8 cellular contexts compared by ENCODE assay signal in genomic region chr9:101119206-101119819, GRCh38.
DNase-seq lines count a peak whose midpoint lies in the region; ATAC-seq, FAIRE-seq and TF ChIP-seq lines count a peak whose summit lies in the region.

No MANE protein-coding gene starts in this region.

- H3K9me3 ChIP-seq in DOHH2 (ENCODE audit: control insufficient read depth, insufficient read depth, low read length) (no peaks in the 10 kb centered on the region), K562 (replicated peaks; ENCODE audit: control insufficient read depth, insufficient read depth, low read depth, low read length) (no peaks in the 10 kb centered on the region)

- in situ Hi-C loops in K562 (cut with MboI): no loop called here

- H3K9me2 ChIP-seq in DOHH2 (replicated peaks; ENCODE audit: control insufficient read depth, low read length): no peaks in the 10 kb centered on the region

- H3K27ac ChIP-seq in DOHH2 (ENCODE audit: low read depth, low read length): no peak overlapping the region
- H3K27ac ChIP-seq in K562 (ENCODE audit: extremely low read depth, low read depth, low read length): no peak overlapping the region

- POLR2A ChIA-PET in K562 (lab: Yijun Ruan, JAX): interaction anchor here (0.6 kb wide), 1 partner anchor 340 kb away, joined by 3 read pairs; no protein-coding TSS in a partner anchor

- no peak overlapping the region for H2AFZ ChIP-seq in K562 (ENCODE audit: low read depth, low read length)

- intact Hi-C loops in K562 (cut with micrococcal nuclease): loop anchor here (1.0 to 10.0 kb wide), 5 partner anchors 113 to 408 kb away; no protein-coding TSS in a partner anchor

- CTCF ChIA-PET in K562 (lab: Yijun Ruan, JAX; ENCODE audit: low intra/inter-chr PET ratio): no interaction called here

- no peaks in the 10 kb centered on the region for H3K9me1 ChIP-seq in K562 (ENCODE audit: control insufficient read depth, insufficient read depth, low read length)

- no peaks in the 10 kb centered on the region for H4K20me1 ChIP-seq in DOHH2 (ENCODE audit: control insufficient read depth, insufficient read depth, low read depth, low read length)
- H4K20me1 ChIP-seq in K562 (replicated peaks; ENCODE audit: control insufficient read depth, insufficient read depth, low read length): no peaks in the 10 kb centered on the region

- H3K4me1 ChIP-seq in DOHH2 (ENCODE audit: control insufficient read depth, low read length) (no peaks in the 10 kb centered on the region), K562 (replicated peaks in 1 of 2; ENCODE audit: control insufficient read depth in 2 of 2, insufficient read depth in 2 of 2, low read length in 2 of 2) (no peaks in the 10 kb centered on the region)

- no peak for TF ChIP-seq EP300 in K562 (IDR thresholded peaks at IDR 0.05; ENCODE audit: low read length)

- peak; percentile 88 for ATAC-seq in GM19324 (IDR thresholded peaks at IDR 0.05; ENCODE audit: low FRiP score, unreplicated experiment)
- ATAC-seq in HG03175 (IDR thresholded peaks at IDR 0.05; ENCODE audit: unreplicated experiment): peak; percentile 84
- peak; percentile 88 for ATAC-seq in K562
- peak; percentile 100 for ATAC-seq in left lobe of liver
- ATAC-seq in GM18873 (IDR thresholded peaks at IDR 0.05; ENCODE audit: low FRiP score, unreplicated experiment): no peak

- TF ChIP-seq RAD21 in K562 (CRISPR knock-in tag; conservative IDR thresholded peaks at IDR 0.05 in 1 of 2, IDR thresholded peaks at IDR 0.05 in 1 of 2): peak; percentile 34 to 61

- H3K9ac ChIP-seq in K562 (ENCODE audit: insufficient read depth in 1 of 2, low read depth in 2 of 2, low read length in 2 of 2): no peak overlapping the region

- no peaks in the 10 kb centered on the region for H3K79me2 ChIP-seq in DOHH2 (ENCODE audit: control insufficient read depth, low read length)
- H3K79me2 ChIP-seq in K562 (ENCODE audit: control insufficient read depth, insufficient read depth, low read length): no peaks in the 10 kb centered on the region

- no peak for FAIRE-seq in K562 (lab: Jason Lieb, UNC)

- H3F3A ChIP-seq in DOHH2 (ENCODE audit: control insufficient read depth, insufficient read depth): no peaks in the 10 kb centered on the region

- 3% methylated on average over 3 of the region's 3 CpGs for WGBS in K562 (ENCODE audit: insufficient coverage, low coverage, missing lambda C conversion rate)

- no TSS peak for BruUV-seq in K562 (replicated peaks; lab: Mats Ljungman, UMichigan)

- no peak for TF ChIP-seq POLR2A in K562 (conservative IDR thresholded peaks at IDR 0.05)

- TF ChIP-seq CTCF in DOHH2 (IDR thresholded peaks at IDR 0.05; ENCODE audit: low read depth, low read length, poor library complexity, severe bottlenecking) (peak; percentile 69), K562 (IDR thresholded peaks at IDR 0.05 in 2 of 3, conservative IDR thresholded peaks at IDR 0.05 in 1 of 3; ENCODE audit: insufficient read depth in 2 of 3, low read depth in 1 of 3, low read length in 3 of 3) (peak; percentile 54 to 70 (median 54))

- H3K4me2 ChIP-seq in DOHH2 (ENCODE audit: low read length): no peak overlapping the region
- H3K4me2 ChIP-seq in K562 (ENCODE audit: insufficient read depth, low read length): no peak overlapping the region

- DNase-seq in NCI-H226: peak; percentile 17
- DNase-seq in K562 (ENCODE audit: extremely low read depth in 1 of 4, low spot score in 3 of 4): peak; percentile 29 to 47 (median 38)
- peak; percentile 78 for DNase-seq in left lobe of liver (ENCODE audit: low spot score)
- DNase-seq in SKM-1 (lab: John Stamatoyannopoulos, UW; ENCODE audit: unreplicated experiment): no peak

- H3K4me3 ChIP-seq in DOHH2 (ENCODE audit: low read length) (no peak overlapping the region), K562 (no peak overlapping the region)

- H3K27me3 ChIP-seq in DOHH2 (ENCODE audit: control insufficient read depth, low read length) (no peaks in the 10 kb centered on the region), K562 (ENCODE audit: control insufficient read depth in 2 of 2, insufficient read depth in 2 of 2, low read length in 2 of 2) (no peaks in the 10 kb centered on the region)

- no peaks in the 10 kb centered on the region for H3K36me3 ChIP-seq in DOHH2 (ENCODE audit: control insufficient read depth, low read length)
- no peaks in the 10 kb centered on the region for H3K36me3 ChIP-seq in K562 (ENCODE audit: control insufficient read depth, insufficient read depth, low read length)

TF ChIP-seq in K562, 482 proteins besides CTCF, POLR2A, EP300 and RAD21:
- 0 out of 2 replicates have a peak, but pooled peaks have one; percentile 37 for TF ChIP-seq SMC3 (conservative IDR thresholded peaks at IDR 0.05; ENCODE audit: insufficient read depth, low read depth, low read length)
- peak; percentile 19; the same call in 1 of the 2 replicates for TF ChIP-seq STAG1 (CRISPR knock-in tag; IDR thresholded peaks at IDR 0.05; ENCODE audit: borderline replicate concordance)
- TF ChIP-seq BCL6 (CRISPR knock-in tag; IDR thresholded peaks at IDR 0.05): no peak
